In the genomic region with DNA sequence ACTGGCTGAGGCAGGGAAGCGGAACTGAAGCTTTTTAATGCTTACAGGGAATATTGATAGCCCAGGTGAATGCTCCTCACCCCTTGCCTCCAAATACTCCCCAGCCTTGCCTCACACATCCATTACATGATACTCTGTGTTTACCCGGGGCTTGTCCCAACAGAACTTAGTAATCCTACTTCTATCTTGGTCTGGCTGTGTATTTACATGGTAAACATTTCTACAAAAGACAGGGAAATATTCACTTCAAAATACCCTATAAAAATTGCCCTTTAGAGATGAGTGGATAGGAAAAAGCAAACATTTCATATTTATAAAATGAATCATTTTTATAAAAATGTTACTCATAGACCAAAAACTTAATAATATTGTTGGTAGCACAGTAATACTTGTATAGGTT, we compare ENCODE assay signal across 18 cellular contexts.
A peak's percentile ranks its signal among the peaks of the same experiment; 100 is the strongest.
DNase-seq lines count a peak whose midpoint lies in the region; ATAC-seq and TF ChIP-seq lines count a peak whose summit lies in the region.
"Had no signal": no experiment of that assay in that cellular context is flagged by ENCODE, and none has a peak within 500 bp of the region (broad histone marks: within the 10 kb centered on the region; RNA-seq: fewer than 3 reads in every experiment).

No MANE protein-coding gene starts in this region.

- no peak overlapping the region for H2AFZ ChIP-seq in PC-3 (ENCODE audit: low read length)

- H3K27me3 Mint-ChIP-seq in Calu3 (ENCODE audit: unreplicated experiment): no peaks in the 10 kb centered on the region

- H2BK5ac ChIP-seq in mesendoderm (ENCODE audit: low read length): no peak overlapping the region

- peaks cover 41% of the 10 kb centered on the region for H3K4me1 Mint-ChIP-seq in Calu3 (ENCODE audit: low read depth, unreplicated experiment)

- TF ChIP-seq CTCF in PC-3 (conservative IDR thresholded peaks at IDR 0.05; ENCODE audit: low read depth, low read length) (no peak), Calu3 (IDR thresholded peaks at IDR 0.05; ENCODE audit: unreplicated experiment) (no peak)

- no peak overlapping the region for H3K4me3 Mint-ChIP-seq in Calu3 (ENCODE audit: low read depth, unreplicated experiment)

- BruUV-seq in PC-3 (replicated peaks; lab: Mats Ljungman, UMichigan) (no TSS peak), Calu3 (replicated peaks; lab: Mats Ljungman, UMichigan) (no TSS peak)

- CTCF ChIA-PET in PC-3 (lab: Charles Lee): no interaction called here
- CTCF ChIA-PET in Calu3 (lab: Charles Lee): interaction anchor here (1.0 kb wide), 1 partner anchor 89 kb away, joined by 3 read pairs; no protein-coding TSS in a partner anchor

- no peak overlapping the region for H2BK120ac ChIP-seq in mesendoderm (ENCODE audit: low read depth, low read length)

- no peak overlapping the region for H4K8ac ChIP-seq in mesendoderm (ENCODE audit: low read depth, low read length)

- POLR2A ChIA-PET in PC-3 (lab: Charles Lee; ENCODE audit: unreplicated experiment): no interaction called here

- no peaks in the 10 kb centered on the region for H3K36me3 Mint-ChIP-seq in Calu3 (ENCODE audit: insufficient read depth, unreplicated experiment)

- no peak overlapping the region for H3K4ac ChIP-seq in mesendoderm (ENCODE audit: low read depth, low read length)

- no peak overlapping the region for H3K27ac Mint-ChIP-seq in Calu3 (ENCODE audit: unreplicated experiment)

- H3K79me1 ChIP-seq in mesendoderm (ENCODE audit: low read length): no peaks in the 10 kb centered on the region

- no peak overlapping the region for H2AK5ac ChIP-seq in mesendoderm (ENCODE audit: low read length)

- intact Hi-C loops in PC-3 (cut with micrococcal nuclease) (loop anchor here (1.0 to 10.0 kb wide), 5 partner anchors 48 to 195 kb away; a partner anchor contains a TSS), Calu3 (cut with micrococcal nuclease; ENCODE audit: unreplicated experiment) (no loop called here)

- DNase-seq in NCI-H2029 (lab: John Stamatoyannopoulos, UW) (peak; percentile 6), NCI-H2029 treated with DMSO at 0.1 percent for 48 hours (lab: John Stamatoyannopoulos, UW) (no peak), HuH-7 (ENCODE audit: low spot score) (peak; percentile 12), PC-3 (peak; percentile 87), occipital lobe (lab: John Stamatoyannopoulos, UW) (no peak), mesendoderm (no peak), Calu3 (no peak)
- DNase-seq: 8988T, DMS 273 treated with DMSO at 0.1 percent for 48 hours, HCEC 1CT, MV-4-11, NCI-H1417, NCI-H2081, NCI-H446 treated with DMSO at 0.1 percent for 48 hours, SK-N-SH had no signal

- H3K79me2 ChIP-seq in PC-3 (ENCODE audit: low read length) (peaks cover 32% of the 10 kb centered on the region), mesendoderm (ENCODE audit: control insufficient read depth, insufficient read depth, low read length) (no peaks in the 10 kb centered on the region)

- peaks cover 4% of the 10 kb centered on the region for H3K9me3 Mint-ChIP-seq in Calu3 (ENCODE audit: low read depth, unreplicated experiment)

- H3K4me1 ChIP-seq in PC-3 (ENCODE audit: insufficient read depth, low read length) (peaks cover 63% of the 10 kb centered on the region), subcutaneous abdominal adipose tissue (ENCODE audit: control insufficient read depth in 5 of 5, insufficient read depth in 5 of 5, low read length in 5 of 5) (peaks cover 0 to 15% (median 7%) of the 10 kb centered on the region in 5 donors), mesendoderm (ENCODE audit: control insufficient read depth, low read depth, low read length) (no peaks in the 10 kb centered on the region)
- H3K4me1 ChIP-seq: BLaER1 treated with 17β-estradiol and CSF1 and Interleukin-3, amounts not matched to agents 10 nM and 100 nM had no signal

- H3K27ac ChIP-seq in PC-3 (ENCODE audit: low read length) (peak overlapping the region; percentile 97), subcutaneous abdominal adipose tissue (ENCODE audit: low read depth, low read length) (peak overlapping the region; percentile 30), mesendoderm (ENCODE audit: low read depth, low read length) (no peak overlapping the region)
- H3K27ac ChIP-seq: BLaER1 treated with 17β-estradiol and CSF1 and Interleukin-3, amounts not matched to agents 10 nM and 100 nM had no signal

- H3K4me3 ChIP-seq in PC-3 (ENCODE audit: low read length) (no peak overlapping the region; the same call in 1 of the 2 replicates), subcutaneous abdominal adipose tissue (ENCODE audit: low read depth in 1 of 5, low read length in 5 of 5) (no peak overlapping the region), mesendoderm (ENCODE audit: low read length) (no peak overlapping the region)
- H3K4me3 ChIP-seq: BLaER1 treated with 17β-estradiol and CSF1 and Interleukin-3, amounts not matched to agents 10 nM and 100 nM; K562 had no signal

- H3K56ac ChIP-seq in mesendoderm (ENCODE audit: low read length): no peak overlapping the region

- no peaks in the 10 kb centered on the region for H3F3A ChIP-seq in PC-3 (ENCODE audit: low read length, unreplicated experiment)

- H4K20me1 ChIP-seq in PC-3 (ENCODE audit: low read length): no peaks in the 10 kb centered on the region

- ATAC-seq in PC-3: peak; percentile 91
- ATAC-seq: K562 had no signal

- WGBS in mesendoderm (ENCODE audit: extremely low coverage, insufficient coverage, low lambda C conversion rate): no CpG with 5 or more reads among the region's 2 CpGs

- H3K9me3 ChIP-seq in PC-3 (ENCODE audit: low read length): no peaks in the 10 kb centered on the region
- H3K9me3 ChIP-seq in subcutaneous abdominal adipose tissue (ENCODE audit: control insufficient read depth in 5 of 5, low read length in 5 of 5): no peaks in the 10 kb centered on the region
- H3K9me3 ChIP-seq: SK-N-SH had no signal

- no peaks in the 10 kb centered on the region for H3K9me2 ChIP-seq in PC-3 (replicated peaks; ENCODE audit: low read length)
- H3K9me2 ChIP-seq: SK-N-SH had no signal

- no peak overlapping the region for H2BK15ac ChIP-seq in mesendoderm (replicated peaks; ENCODE audit: low read depth)

- H3K36me3 ChIP-seq in PC-3 (ENCODE audit: low read depth, low read length) (no peaks in the 10 kb centered on the region), subcutaneous abdominal adipose tissue (ENCODE audit: control insufficient read depth in 5 of 5, insufficient read depth in 5 of 5, low read length in 5 of 5) (no peaks in the 10 kb centered on the region), mesendoderm (ENCODE audit: control insufficient read depth, insufficient read depth, low read length) (no peaks in the 10 kb centered on the region)
- H3K36me3 ChIP-seq: BLaER1 treated with 17β-estradiol and CSF1 and Interleukin-3, amounts not matched to agents 10 nM and 100 nM had no signal

- no peak overlapping the region for H4K5ac ChIP-seq in mesendoderm (ENCODE audit: low read length)

- no peak overlapping the region for H3K23ac ChIP-seq in mesendoderm (ENCODE audit: low read length)

- H3K27me3 ChIP-seq in PC-3 (ENCODE audit: low read length): no peaks in the 10 kb centered on the region
- H3K27me3 ChIP-seq in subcutaneous abdominal adipose tissue (ENCODE audit: control insufficient read depth in 5 of 5, insufficient read depth in 4 of 5, low read length in 5 of 5): peaks cover 0 to 15% (median 5%) of the 10 kb centered on the region in 5 donors
- no peaks in the 10 kb centered on the region for H3K27me3 ChIP-seq in mesendoderm (ENCODE audit: insufficient read depth, low read length, poor library complexity)

- H3K9ac ChIP-seq in PC-3 (ENCODE audit: low read length): peak overlapping the region; percentile 75
- H3K9ac ChIP-seq in subcutaneous abdominal adipose tissue (ENCODE audit: low read length in 5 of 5): no peak overlapping the region
- no peak overlapping the region for H3K9ac ChIP-seq in mesendoderm (ENCODE audit: low read length)
- H3K9ac ChIP-seq: BLaER1 treated with 17β-estradiol and CSF1 and Interleukin-3, amounts not matched to agents 10 nM and 100 nM; SK-N-SH had no signal

- H3K4me2 ChIP-seq in PC-3 (ENCODE audit: low read length) (peak overlapping the region; percentile 76), mesendoderm (ENCODE audit: low read length) (no peak overlapping the region)
- H3K4me2 ChIP-seq: BLaER1 treated with 17β-estradiol and CSF1 and Interleukin-3, amounts not matched to agents 10 nM and 100 nM; SK-N-SH had no signal

- H3K18ac ChIP-seq in mesendoderm (ENCODE audit: low read length): no peak overlapping the region

Comparison
In these comparisons a context has a peak if more than half of its experiments do, and no peak if none do; other contexts are left out.
1. DNase-seq: peak in NCI-H2029 (single experiment), HuH-7 (single experiment) and PC-3 (single experiment); none in NCI-H2029 treated with DMSO at 0.1 percent for 48 hours (single experiment), occipital lobe (single experiment), mesendoderm (single experiment) and Calu3 (single experiment).